21 cellular contexts compared by ENCODE assay signal in genomic region chr1:81517987-81518386, GRCh38.
"Had no signal": no experiment of that assay in that cellular context is flagged by ENCODE, and none has a peak within 500 bp of the region (broad histone marks: within the 10 kb centered on the region; RNA-seq: fewer than 3 reads in every experiment).

No MANE protein-coding gene starts in this region.

- ATAC-seq: activated T-helper 17 cell treated with anti-CD3 and anti-CD28 coated beads, Interleukin-2, amount 50 U/mL, for 72 hours; gastroesophageal sphincter; left lung; psoas muscle; stimulated activated memory B cell treated with anti-CD40 and anti-IgM and Interleukin-4, amounts not matched to agents 10 μg/mL and 1 μg/mL and 100 μg/mL, for 72 hours; T-cell had no signal

- DNase-seq: activated CD4-positive, alpha-beta T cell treated with anti-CD3 and anti-CD28 coated beads, Interleukin-2, amount 50 U/mL, for 4 hours; activated CD4-positive, CD25-positive, alpha-beta regulatory T cell treated with anti-CD3 and anti-CD28 coated beads, Interleukin-2, amount 50 U/mL, for 72 hours; activated naive CD4-positive, alpha-beta T cell treated with anti-CD3 and anti-CD28 coated beads, Interleukin-2, amount 10 ng/mL, durations not matched to agents 7 days and 5 days; activated T-cell treated with anti-CD3 and anti-CD28 coated beads for 4 hours; dermis blood vessel endothelial cell; erythroblast; left lung; mesenchymal stem cell; occipital lobe; psoas muscle; stimulated activated CD4-positive, alpha-beta T cell treated with anti-CD3 and anti-CD28 coated beads, Interleukin-2, amount 100 ng/mL, for 48 hours; T-cell; T-helper 9 cell; tibial artery; uterus had no signal

- H3K9me3 ChIP-seq: ascending aorta, gastroesophageal sphincter, left lung, psoas muscle, tibial artery, uterus had no signal

- H3K27ac ChIP-seq: ascending aorta, gastroesophageal sphincter, left lung, psoas muscle, tibial artery, uterus had no signal

- H3K27me3 ChIP-seq: ascending aorta, gastroesophageal sphincter, left lung, tibial artery, uterus had no signal

- FAIRE-seq: bronchial epithelial cell, islet of Langerhans had no signal

- H3K4me1 ChIP-seq: ascending aorta, gastroesophageal sphincter, left lung, psoas muscle, tibial artery, uterus had no signal

- H3K36me3 ChIP-seq: ascending aorta, gastroesophageal sphincter, left lung, tibial artery, uterus had no signal

- H3K4me3 ChIP-seq: ascending aorta, gastroesophageal sphincter, left lung, psoas muscle, tibial artery, uterus had no signal
